8 cellular contexts compared by ENCODE assay signal in genomic region chr14:76904100-76904739, GRCh38.
DNase-seq lines count a peak whose midpoint lies in the region; ATAC-seq and TF ChIP-seq lines count a peak whose summit lies in the region.

No MANE protein-coding gene starts in this region.

- H3K27me3 Mint-ChIP-seq in Calu3 (ENCODE audit: unreplicated experiment) = no peaks in the 10 kb centered on the region

- no peak for TF ChIP-seq POLR2A in gastrocnemius medialis (IDR thresholded peaks at IDR 0.05)

- peak overlapping the region in 3 of 4 donors; percentile 28 to 77 (median 44) for H3K27ac ChIP-seq in gastrocnemius medialis

- no peaks in the 10 kb centered on the region for H3K27me3 ChIP-seq in gastrocnemius medialis

- H3K36me3 Mint-ChIP-seq in Calu3 (ENCODE audit: insufficient read depth, unreplicated experiment) = peaks cover 5% of the 10 kb centered on the region

- no TSS peak for BruUV-seq in Calu3 (replicated peaks; lab: Mats Ljungman, UMichigan)

- no peak overlapping the region for H3K4me3 ChIP-seq in gastrocnemius medialis

- ATAC-seq in SK-N-SH treated with all-trans-retinoic acid at 6 μM for 48 hours = peak; percentile 75
- peak; percentile 73 to 92 for ATAC-seq in gastrocnemius medialis
- ATAC-seq in GM18502 (IDR thresholded peaks at IDR 0.05; ENCODE audit: poor library complexity, unreplicated experiment) = no peak
- ATAC-seq in GM21786 (IDR thresholded peaks at IDR 0.05; ENCODE audit: unreplicated experiment) = no peak

- H3K36me3 ChIP-seq in gastrocnemius medialis = no peaks in the 10 kb centered on the region

- no peak overlapping the region for H3K27ac Mint-ChIP-seq in Calu3 (ENCODE audit: unreplicated experiment)

- H3K4me3 Mint-ChIP-seq in Calu3 (ENCODE audit: low read depth, unreplicated experiment) = no peak overlapping the region

- peaks cover 11 to 34% of the 10 kb centered on the region in 2 donors for H3K4me1 ChIP-seq in gastrocnemius medialis

- intact Hi-C loops in gastrocnemius medialis (cut with DNase I; ENCODE audit: low total_unique reads) (no loop called here), Calu3 (cut with micrococcal nuclease; ENCODE audit: unreplicated experiment) (no loop called here)

- no peaks in the 10 kb centered on the region for H3K4me1 Mint-ChIP-seq in Calu3 (ENCODE audit: low read depth, unreplicated experiment)

- in situ Hi-C loops in Caki2 (cut with HindIII; ENCODE audit: low pct_unique_long_range_greater_than_20kb, low sequenced_read_pairs) = no loop called here
- in situ Hi-C loops in gastrocnemius medialis (cut with MboI; ENCODE audit: low sequenced_read_pairs in 4 of 4) = no loop called here

- CTCF ChIA-PET in Calu3 (lab: Charles Lee) = no interaction called here

- TF ChIP-seq CTCF in gastrocnemius medialis (IDR thresholded peaks at IDR 0.05 in 4 of 5, conservative IDR thresholded peaks at IDR 0.05 in 1 of 5) (no peak), Calu3 (IDR thresholded peaks at IDR 0.05; ENCODE audit: unreplicated experiment) (no peak)

- DNase-seq in Caki2 (ENCODE audit: low read depth) (peak; percentile 53), foreskin melanocyte (peak; percentile 80), gastrocnemius medialis (peak in 1 of 2 donors; percentile 62), Calu3 (no peak), NCI-H2196 (lab: John Stamatoyannopoulos, UW; ENCODE audit: unreplicated experiment) (no peak)

- no peaks in the 10 kb centered on the region for H3K9me3 ChIP-seq in gastrocnemius medialis

- H3K9me3 Mint-ChIP-seq in Calu3 (ENCODE audit: low read depth, unreplicated experiment) = no peaks in the 10 kb centered on the region

TF ChIP-seq in SK-N-SH treated with all-trans-retinoic acid at 6 μM for 48 hours, 23 proteins besides CTCF, POLR2A, EP300 and RAD21:
- TF ChIP-seq, protein P1, sequence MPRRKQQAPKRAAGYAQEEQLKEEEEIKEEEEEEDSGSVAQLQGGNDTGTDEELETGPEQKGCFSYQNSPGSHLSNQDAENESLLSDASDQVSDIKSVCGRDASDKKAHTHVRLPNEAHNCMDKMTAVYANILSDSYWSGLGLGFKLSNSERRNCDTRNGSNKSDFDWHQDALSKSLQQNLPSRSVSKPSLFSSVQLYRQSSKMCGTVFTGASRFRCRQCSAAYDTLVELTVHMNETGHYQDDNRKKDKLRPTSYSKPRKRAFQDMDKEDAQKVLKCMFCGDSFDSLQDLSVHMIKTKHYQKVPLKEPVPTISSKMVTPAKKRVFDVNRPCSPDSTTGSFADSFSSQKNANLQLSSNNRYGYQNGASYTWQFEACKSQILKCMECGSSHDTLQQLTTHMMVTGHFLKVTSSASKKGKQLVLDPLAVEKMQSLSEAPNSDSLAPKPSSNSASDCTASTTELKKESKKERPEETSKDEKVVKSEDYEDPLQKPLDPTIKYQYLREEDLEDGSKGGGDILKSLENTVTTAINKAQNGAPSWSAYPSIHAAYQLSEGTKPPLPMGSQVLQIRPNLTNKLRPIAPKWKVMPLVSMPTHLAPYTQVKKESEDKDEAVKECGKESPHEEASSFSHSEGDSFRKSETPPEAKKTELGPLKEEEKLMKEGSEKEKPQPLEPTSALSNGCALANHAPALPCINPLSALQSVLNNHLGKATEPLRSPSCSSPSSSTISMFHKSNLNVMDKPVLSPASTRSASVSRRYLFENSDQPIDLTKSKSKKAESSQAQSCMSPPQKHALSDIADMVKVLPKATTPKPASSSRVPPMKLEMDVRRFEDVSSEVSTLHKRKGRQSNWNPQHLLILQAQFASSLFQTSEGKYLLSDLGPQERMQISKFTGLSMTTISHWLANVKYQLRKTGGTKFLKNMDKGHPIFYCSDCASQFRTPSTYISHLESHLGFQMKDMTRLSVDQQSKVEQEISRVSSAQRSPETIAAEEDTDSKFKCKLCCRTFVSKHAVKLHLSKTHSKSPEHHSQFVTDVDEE (CRISPR knock-in tag; IDR thresholded peaks at IDR 0.05) = no peak
- TF ChIP-seq PATZ1 (CRISPR knock-in tag; IDR thresholded peaks at IDR 0.05; ENCODE audit: borderline replicate concordance) (no peak), ISL1 (CRISPR knock-in tag; IDR thresholded peaks at IDR 0.05) (no peak), ZNF70 (CRISPR knock-in tag; IDR thresholded peaks at IDR 0.05) (no peak), RARB (CRISPR knock-in tag; IDR thresholded peaks at IDR 0.05) (no peak), ESRRG (CRISPR knock-in tag; IDR thresholded peaks at IDR 0.05) (no peak), SNAI2 (CRISPR knock-in tag; IDR thresholded peaks at IDR 0.05) (no peak), ZFP3 (CRISPR knock-in tag; IDR thresholded peaks at IDR 0.05) (no peak), ZC3H10 (CRISPR knock-in tag; IDR thresholded peaks at IDR 0.05) (no peak), ZNF8 (CRISPR knock-in tag; IDR thresholded peaks at IDR 0.05) (no peak), TCF4 (CRISPR knock-in tag; IDR thresholded peaks at IDR 0.05; ENCODE audit: borderline replicate concordance) (no peak), BACH2 (CRISPR knock-in tag; IDR thresholded peaks at IDR 0.05; ENCODE audit: borderline replicate concordance) (no peak), ARNTL (CRISPR knock-in tag; IDR thresholded peaks at IDR 0.05; ENCODE audit: borderline replicate concordance, low read depth) (no peak), ZFP30 (CRISPR knock-in tag; IDR thresholded peaks at IDR 0.05) (no peak), TOX (CRISPR knock-in tag; IDR thresholded peaks at IDR 0.05; ENCODE audit: borderline replicate concordance) (no peak), CSDC2 (CRISPR knock-in tag; IDR thresholded peaks at IDR 0.05) (no peak)
- TF ChIP-seq, protein P2, sequence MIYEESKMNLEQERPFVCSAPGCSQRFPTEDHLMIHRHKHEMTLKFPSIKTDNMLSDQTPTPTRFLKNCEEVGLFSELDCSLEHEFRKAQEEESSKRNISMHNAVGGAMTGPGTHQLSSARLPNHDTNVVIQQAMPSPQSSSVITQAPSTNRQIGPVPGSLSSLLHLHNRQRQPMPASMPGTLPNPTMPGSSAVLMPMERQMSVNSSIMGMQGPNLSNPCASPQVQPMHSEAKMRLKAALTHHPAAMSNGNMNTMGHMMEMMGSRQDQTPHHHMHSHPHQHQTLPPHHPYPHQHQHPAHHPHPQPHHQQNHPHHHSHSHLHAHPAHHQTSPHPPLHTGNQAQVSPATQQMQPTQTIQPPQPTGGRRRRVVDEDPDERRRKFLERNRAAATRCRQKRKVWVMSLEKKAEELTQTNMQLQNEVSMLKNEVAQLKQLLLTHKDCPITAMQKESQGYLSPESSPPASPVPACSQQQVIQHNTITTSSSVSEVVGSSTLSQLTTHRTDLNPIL (CRISPR knock-in tag; IDR thresholded peaks at IDR 0.05; ENCODE audit: low read depth) = no peak
TF ChIP-seq in SK-N-SH treated with all-trans-retinoic acid at 6 μM for 48 hours: peak in this region for 0.

Comparison
In these comparisons a context has a peak if more than half of its experiments do, and no peak if none do; other contexts are left out.
1. DNase-seq: peak in Caki2 (single experiment) and foreskin melanocyte (single experiment); none in Calu3 (single experiment) and NCI-H2196 (single experiment).
2. ATAC-seq: peak in SK-N-SH treated with all-trans-retinoic acid at 6 μM for 48 hours (single experiment) and gastrocnemius medialis (2 of 2); none in GM18502 (single experiment) and GM21786 (single experiment).